In genomic region chrX:37347420-37347819, GRCh38 we compare ENCODE assay signal across 1 cellular context.
TF ChIP-seq lines count a peak whose summit lies in the region.

No MANE protein-coding gene starts in this region.

TF ChIP-seq in HepG2, 621 proteins besides CTCF, POLR2A, EP300 and RAD21 (continued from another document and continues in another):
- no peak for TF ChIP-seq IKZF1 (IDR thresholded peaks at IDR 0.05)
- no peak for TF ChIP-seq RBM39 (IDR thresholded peaks at IDR 0.05; ENCODE audit: low read depth, low read length, poor library complexity, severe bottlenecking)
- TF ChIP-seq, protein P1, sequence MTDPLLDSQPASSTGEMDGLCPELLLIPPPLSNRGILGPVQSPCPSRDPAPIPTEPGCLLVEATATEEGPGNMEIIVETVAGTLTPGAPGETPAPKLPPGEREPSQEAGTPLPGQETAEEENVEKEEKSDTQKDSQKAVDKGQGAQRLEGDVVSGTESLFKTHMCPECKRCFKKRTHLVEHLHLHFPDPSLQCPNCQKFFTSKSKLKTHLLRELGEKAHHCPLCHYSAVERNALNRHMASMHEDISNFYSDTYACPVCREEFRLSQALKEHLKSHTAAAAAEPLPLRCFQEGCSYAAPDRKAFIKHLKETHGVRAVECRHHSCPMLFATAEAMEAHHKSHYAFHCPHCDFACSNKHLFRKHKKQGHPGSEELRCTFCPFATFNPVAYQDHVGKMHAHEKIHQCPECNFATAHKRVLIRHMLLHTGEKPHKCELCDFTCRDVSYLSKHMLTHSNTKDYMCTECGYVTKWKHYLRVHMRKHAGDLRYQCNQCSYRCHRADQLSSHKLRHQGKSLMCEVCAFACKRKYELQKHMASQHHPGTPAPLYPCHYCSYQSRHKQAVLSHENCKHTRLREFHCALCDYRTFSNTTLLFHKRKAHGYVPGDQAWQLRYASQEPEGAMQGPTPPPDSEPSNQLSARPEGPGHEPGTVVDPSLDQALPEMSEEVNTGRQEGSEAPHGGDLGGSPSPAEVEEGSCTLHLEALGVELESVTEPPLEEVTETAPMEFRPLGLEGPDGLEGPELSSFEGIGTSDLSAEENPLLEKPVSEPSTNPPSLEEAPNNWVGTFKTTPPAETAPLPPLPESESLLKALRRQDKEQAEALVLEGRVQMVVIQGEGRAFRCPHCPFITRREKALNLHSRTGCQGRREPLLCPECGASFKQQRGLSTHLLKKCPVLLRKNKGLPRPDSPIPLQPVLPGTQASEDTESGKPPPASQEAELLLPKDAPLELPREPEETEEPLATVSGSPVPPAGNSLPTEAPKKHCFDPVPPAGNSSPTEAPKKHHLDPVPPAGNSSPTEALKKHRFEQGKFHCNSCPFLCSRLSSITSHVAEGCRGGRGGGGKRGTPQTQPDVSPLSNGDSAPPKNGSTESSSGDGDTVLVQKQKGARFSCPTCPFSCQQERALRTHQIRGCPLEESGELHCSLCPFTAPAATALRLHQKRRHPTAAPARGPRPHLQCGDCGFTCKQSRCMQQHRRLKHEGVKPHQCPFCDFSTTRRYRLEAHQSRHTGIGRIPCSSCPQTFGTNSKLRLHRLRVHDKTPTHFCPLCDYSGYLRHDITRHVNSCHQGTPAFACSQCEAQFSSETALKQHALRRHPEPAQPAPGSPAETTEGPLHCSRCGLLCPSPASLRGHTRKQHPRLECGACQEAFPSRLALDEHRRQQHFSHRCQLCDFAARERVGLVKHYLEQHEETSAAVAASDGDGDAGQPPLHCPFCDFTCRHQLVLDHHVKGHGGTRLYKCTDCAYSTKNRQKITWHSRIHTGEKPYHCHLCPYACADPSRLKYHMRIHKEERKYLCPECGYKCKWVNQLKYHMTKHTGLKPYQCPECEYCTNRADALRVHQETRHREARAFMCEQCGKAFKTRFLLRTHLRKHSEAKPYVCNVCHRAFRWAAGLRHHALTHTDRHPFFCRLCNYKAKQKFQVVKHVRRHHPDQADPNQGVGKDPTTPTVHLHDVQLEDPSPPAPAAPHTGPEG (CRISPR knock-in tag; IDR thresholded peaks at IDR 0.05) = no peak
- TF ChIP-seq JUN (CRISPR knock-in tag; IDR thresholded peaks at IDR 0.05) = no peak
- no peak for TF ChIP-seq SOX13 (IDR thresholded peaks at IDR 0.05)
- TF ChIP-seq SOX13 (CRISPR knock-in tag; conservative IDR thresholded peaks at IDR 0.05 in 1 of 2, IDR thresholded peaks at IDR 0.05 in 1 of 2) = peak in 1 of 2 experiments; percentile 20; a peak in 1 of 4 replicates
- no peak for TF ChIP-seq TEAD2 (CRISPR knock-in tag; IDR thresholded peaks at IDR 0.05)
- no peak for TF ChIP-seq ZNF264 (CRISPR knock-in tag; IDR thresholded peaks at IDR 0.05)
- TF ChIP-seq NCOA2 (CRISPR knock-in tag; IDR thresholded peaks at IDR 0.05) = no peak
- TF ChIP-seq ZBTB8A (CRISPR knock-in tag; IDR thresholded peaks at IDR 0.05; ENCODE audit: borderline replicate concordance, low read depth) = no peak
- no peak for TF ChIP-seq HOXA7 (CRISPR knock-in tag; IDR thresholded peaks at IDR 0.05)
- no peak for TF ChIP-seq ZNF704 (CRISPR knock-in tag; IDR thresholded peaks at IDR 0.05; ENCODE audit: borderline replicate concordance)
- no peak for TF ChIP-seq ZUFSP (CRISPR knock-in tag; IDR thresholded peaks at IDR 0.05; ENCODE audit: borderline replicate concordance)
- TF ChIP-seq, protein P2, sequence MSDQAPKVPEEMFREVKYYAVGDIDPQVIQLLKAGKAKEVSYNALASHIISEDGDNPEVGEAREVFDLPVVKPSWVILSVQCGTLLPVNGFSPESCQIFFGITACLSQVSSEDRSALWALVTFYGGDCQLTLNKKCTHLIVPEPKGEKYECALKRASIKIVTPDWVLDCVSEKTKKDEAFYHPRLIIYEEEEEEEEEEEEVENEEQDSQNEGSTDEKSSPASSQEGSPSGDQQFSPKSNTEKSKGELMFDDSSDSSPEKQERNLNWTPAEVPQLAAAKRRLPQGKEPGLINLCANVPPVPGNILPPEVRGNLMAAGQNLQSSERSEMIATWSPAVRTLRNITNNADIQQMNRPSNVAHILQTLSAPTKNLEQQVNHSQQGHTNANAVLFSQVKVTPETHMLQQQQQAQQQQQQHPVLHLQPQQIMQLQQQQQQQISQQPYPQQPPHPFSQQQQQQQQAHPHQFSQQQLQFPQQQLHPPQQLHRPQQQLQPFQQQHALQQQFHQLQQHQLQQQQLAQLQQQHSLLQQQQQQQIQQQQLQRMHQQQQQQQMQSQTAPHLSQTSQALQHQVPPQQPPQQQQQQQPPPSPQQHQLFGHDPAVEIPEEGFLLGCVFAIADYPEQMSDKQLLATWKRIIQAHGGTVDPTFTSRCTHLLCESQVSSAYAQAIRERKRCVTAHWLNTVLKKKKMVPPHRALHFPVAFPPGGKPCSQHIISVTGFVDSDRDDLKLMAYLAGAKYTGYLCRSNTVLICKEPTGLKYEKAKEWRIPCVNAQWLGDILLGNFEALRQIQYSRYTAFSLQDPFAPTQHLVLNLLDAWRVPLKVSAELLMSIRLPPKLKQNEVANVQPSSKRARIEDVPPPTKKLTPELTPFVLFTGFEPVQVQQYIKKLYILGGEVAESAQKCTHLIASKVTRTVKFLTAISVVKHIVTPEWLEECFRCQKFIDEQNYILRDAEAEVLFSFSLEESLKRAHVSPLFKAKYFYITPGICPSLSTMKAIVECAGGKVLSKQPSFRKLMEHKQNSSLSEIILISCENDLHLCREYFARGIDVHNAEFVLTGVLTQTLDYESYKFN (CRISPR knock-in tag; conservative IDR thresholded peaks at IDR 0.05) = peak; percentile 19; the same call in 1 of the 2 replicates
- TF ChIP-seq, protein P3, sequence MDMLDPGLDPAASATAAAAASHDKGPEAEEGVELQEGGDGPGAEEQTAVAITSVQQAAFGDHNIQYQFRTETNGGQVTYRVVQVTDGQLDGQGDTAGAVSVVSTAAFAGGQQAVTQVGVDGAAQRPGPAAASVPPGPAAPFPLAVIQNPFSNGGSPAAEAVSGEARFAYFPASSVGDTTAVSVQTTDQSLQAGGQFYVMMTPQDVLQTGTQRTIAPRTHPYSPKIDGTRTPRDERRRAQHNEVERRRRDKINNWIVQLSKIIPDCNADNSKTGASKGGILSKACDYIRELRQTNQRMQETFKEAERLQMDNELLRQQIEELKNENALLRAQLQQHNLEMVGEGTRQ (IDR thresholded peaks at IDR 0.05; ENCODE audit: low read depth, low read length) = no peak
- TF ChIP-seq, protein P3 (CRISPR knock-in tag; IDR thresholded peaks at IDR 0.05; ENCODE audit: borderline replicate concordance) = no peak
- no peak for TF ChIP-seq KMT2B (CRISPR knock-in tag; IDR thresholded peaks at IDR 0.05)
- TF ChIP-seq ZNF564 (CRISPR knock-in tag; IDR thresholded peaks at IDR 0.05) = no peak
- TF ChIP-seq, protein P4, sequence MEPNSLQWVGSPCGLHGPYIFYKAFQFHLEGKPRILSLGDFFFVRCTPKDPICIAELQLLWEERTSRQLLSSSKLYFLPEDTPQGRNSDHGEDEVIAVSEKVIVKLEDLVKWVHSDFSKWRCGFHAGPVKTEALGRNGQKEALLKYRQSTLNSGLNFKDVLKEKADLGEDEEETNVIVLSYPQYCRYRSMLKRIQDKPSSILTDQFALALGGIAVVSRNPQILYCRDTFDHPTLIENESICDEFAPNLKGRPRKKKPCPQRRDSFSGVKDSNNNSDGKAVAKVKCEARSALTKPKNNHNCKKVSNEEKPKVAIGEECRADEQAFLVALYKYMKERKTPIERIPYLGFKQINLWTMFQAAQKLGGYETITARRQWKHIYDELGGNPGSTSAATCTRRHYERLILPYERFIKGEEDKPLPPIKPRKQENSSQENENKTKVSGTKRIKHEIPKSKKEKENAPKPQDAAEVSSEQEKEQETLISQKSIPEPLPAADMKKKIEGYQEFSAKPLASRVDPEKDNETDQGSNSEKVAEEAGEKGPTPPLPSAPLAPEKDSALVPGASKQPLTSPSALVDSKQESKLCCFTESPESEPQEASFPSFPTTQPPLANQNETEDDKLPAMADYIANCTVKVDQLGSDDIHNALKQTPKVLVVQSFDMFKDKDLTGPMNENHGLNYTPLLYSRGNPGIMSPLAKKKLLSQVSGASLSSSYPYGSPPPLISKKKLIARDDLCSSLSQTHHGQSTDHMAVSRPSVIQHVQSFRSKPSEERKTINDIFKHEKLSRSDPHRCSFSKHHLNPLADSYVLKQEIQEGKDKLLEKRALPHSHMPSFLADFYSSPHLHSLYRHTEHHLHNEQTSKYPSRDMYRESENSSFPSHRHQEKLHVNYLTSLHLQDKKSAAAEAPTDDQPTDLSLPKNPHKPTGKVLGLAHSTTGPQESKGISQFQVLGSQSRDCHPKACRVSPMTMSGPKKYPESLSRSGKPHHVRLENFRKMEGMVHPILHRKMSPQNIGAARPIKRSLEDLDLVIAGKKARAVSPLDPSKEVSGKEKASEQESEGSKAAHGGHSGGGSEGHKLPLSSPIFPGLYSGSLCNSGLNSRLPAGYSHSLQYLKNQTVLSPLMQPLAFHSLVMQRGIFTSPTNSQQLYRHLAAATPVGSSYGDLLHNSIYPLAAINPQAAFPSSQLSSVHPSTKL (CRISPR knock-in tag; IDR thresholded peaks at IDR 0.05) = peak; percentile 45; the same call in 1 of the 2 replicates
- TF ChIP-seq SOX5 (CRISPR knock-in tag; IDR thresholded peaks at IDR 0.05; ENCODE audit: borderline replicate concordance) = 0 out of 2 replicates have a peak, but pooled peaks have one; percentile 16
- peak; percentile 17; the same call in 1 of the 2 replicates for TF ChIP-seq ETV5 (CRISPR knock-in tag; IDR thresholded peaks at IDR 0.05; ENCODE audit: borderline replicate concordance)
- TF ChIP-seq BATF2 (CRISPR knock-in tag; IDR thresholded peaks at IDR 0.05) = no peak
- TF ChIP-seq HNF4A (CRISPR knock-in tag; IDR thresholded peaks at IDR 0.05) = 0 out of 2 replicates have a peak, but pooled peaks have one; percentile 17
- TF ChIP-seq CREB1 (IDR thresholded peaks at IDR 0.05) = no peak
- no peak for TF ChIP-seq CREB1 (CRISPR knock-in tag; IDR thresholded peaks at IDR 0.05)
- 0 out of 2 replicates have a peak, but pooled peaks have one; percentile 29 for TF ChIP-seq PITX1 (CRISPR knock-in tag; IDR thresholded peaks at IDR 0.05)
- no peak for TF ChIP-seq ZNF333 (CRISPR knock-in tag; IDR thresholded peaks at IDR 0.05; ENCODE audit: borderline replicate concordance)
- no peak for TF ChIP-seq ZNF672 (CRISPR knock-in tag; IDR thresholded peaks at IDR 0.05)
- TF ChIP-seq ZNF337 (CRISPR knock-in tag; IDR thresholded peaks at IDR 0.05; ENCODE audit: borderline replicate concordance, low read depth) = no peak
- no peak for TF ChIP-seq RXRA (CRISPR knock-in tag; IDR thresholded peaks at IDR 0.05)
- TF ChIP-seq, protein P5, sequence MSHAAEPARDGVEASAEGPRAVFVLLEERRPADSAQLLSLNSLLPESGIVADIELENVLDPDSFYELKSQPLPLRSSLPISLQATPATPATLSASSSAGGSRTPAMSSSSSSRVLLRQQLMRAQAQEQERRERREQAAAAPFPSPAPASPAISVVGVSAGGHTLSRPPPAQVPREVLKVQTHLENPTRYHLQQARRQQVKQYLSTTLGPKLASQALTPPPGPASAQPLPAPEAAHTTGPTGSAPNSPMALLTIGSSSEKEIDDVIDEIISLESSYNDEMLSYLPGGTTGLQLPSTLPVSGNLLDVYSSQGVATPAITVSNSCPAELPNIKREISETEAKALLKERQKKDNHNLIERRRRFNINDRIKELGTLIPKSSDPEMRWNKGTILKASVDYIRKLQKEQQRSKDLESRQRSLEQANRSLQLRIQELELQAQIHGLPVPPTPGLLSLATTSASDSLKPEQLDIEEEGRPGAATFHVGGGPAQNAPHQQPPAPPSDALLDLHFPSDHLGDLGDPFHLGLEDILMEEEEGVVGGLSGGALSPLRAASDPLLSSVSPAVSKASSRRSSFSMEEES (CRISPR knock-in tag; IDR thresholded peaks at IDR 0.05) = no peak
- TF ChIP-seq ZSCAN9 (CRISPR knock-in tag; IDR thresholded peaks at IDR 0.05; ENCODE audit: borderline replicate concordance) = no peak
- no peak for TF ChIP-seq ASH2L (IDR thresholded peaks at IDR 0.05; ENCODE audit: insufficient read length, low read depth, low read length)
- peak; percentile 89 for TF ChIP-seq TEAD3 (CRISPR knock-in tag; optimal IDR thresholded peaks at IDR 0.05; ENCODE audit: borderline replicate concordance)
- TF ChIP-seq, protein P6, sequence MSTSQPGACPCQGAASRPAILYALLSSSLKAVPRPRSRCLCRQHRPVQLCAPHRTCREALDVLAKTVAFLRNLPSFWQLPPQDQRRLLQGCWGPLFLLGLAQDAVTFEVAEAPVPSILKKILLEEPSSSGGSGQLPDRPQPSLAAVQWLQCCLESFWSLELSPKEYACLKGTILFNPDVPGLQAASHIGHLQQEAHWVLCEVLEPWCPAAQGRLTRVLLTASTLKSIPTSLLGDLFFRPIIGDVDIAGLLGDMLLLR (CRISPR knock-in tag; IDR thresholded peaks at IDR 0.05) = no peak
- no peak for TF ChIP-seq GLI4 (CRISPR knock-in tag; IDR thresholded peaks at IDR 0.05; ENCODE audit: borderline replicate concordance)
- TF ChIP-seq FLYWCH1 (CRISPR knock-in tag; IDR thresholded peaks at IDR 0.05) = no peak
- peak; percentile 85 for TF ChIP-seq CEBPB (IDR thresholded peaks at IDR 0.05; ENCODE audit: borderline replicate concordance, low read depth, low read length)
